Comparison of ENCODE assay signal across 24 cellular contexts in the genomic region with DNA sequence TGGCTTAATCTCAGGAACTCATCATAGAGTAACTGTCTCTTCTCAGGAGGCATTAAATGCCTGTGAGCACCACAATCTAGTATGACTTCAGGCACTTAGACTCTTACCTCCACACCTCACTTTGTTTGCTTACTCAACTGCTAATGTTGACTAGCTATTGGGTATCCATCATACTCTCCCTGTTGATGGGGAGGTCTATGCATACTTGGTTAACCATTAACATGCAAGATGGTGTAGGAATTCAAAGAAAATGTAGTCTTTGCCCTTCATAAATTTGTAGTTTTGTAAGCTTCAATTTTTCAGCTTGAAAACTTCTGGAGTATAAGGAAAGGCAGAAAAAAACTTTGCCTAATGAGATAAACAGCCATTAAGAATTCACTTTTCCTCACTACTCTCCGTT.
DNase-seq lines count a peak whose midpoint lies in the region.
"Had no signal": no experiment of that assay in that cellular context is flagged by ENCODE, and none has a peak within 500 bp of the region (broad histone marks: within the 10 kb centered on the region; RNA-seq: fewer than 3 reads in every experiment).

No MANE protein-coding gene starts in this region.

- no peaks in the 10 kb centered on the region for H3K9me3 Mint-ChIP-seq in activated CD4-positive, alpha-beta T cell treated with anti-CD3 and anti-CD28 coated beads, Interleukin-2, amount 10 ng/mL, durations not matched to agents 24 days and 14 days
- H3K9me3 Mint-ChIP-seq: GM23338; H9; HFFc6; T-helper 1 cell treated with Interleukin-12 subunit alpha and Interleukin-12 subunit beta and Interleukin-4 antibody, amounts not matched to agents 30 μg/mL and 1 μg/mL, for 36 hours had no signal

- intact Hi-C loops in activated CD4-positive, alpha-beta T cell treated with anti-CD3 and anti-CD28 coated beads, Interleukin-2, amount 10 ng/mL, durations not matched to agents 24 days and 14 days (cut with micrococcal nuclease) = no loop called here

- no peaks in the 10 kb centered on the region for H3K36me3 Mint-ChIP-seq in activated CD4-positive, alpha-beta T cell treated with anti-CD3 and anti-CD28 coated beads, Interleukin-2, amount 10 ng/mL, durations not matched to agents 24 days and 14 days (ENCODE audit: low read depth)
- H3K36me3 Mint-ChIP-seq: CD4-positive, alpha-beta memory T cell had no signal

- H3K4me3 Mint-ChIP-seq in activated CD4-positive, alpha-beta T cell treated with anti-CD3 and anti-CD28 coated beads, Interleukin-2, amount 10 ng/mL, durations not matched to agents 24 days and 14 days = no peak overlapping the region
- H3K4me3 Mint-ChIP-seq: CD4-positive, alpha-beta memory T cell; GM23338; H9; HFFc6; T-helper 1 cell treated with Interleukin-12 subunit alpha and Interleukin-12 subunit beta and Interleukin-4 antibody, amounts not matched to agents 30 μg/mL and 1 μg/mL, for 36 hours had no signal

- no peak overlapping the region for H3K27ac Mint-ChIP-seq in activated CD4-positive, alpha-beta T cell treated with anti-CD3 and anti-CD28 coated beads, Interleukin-2, amount 10 ng/mL, durations not matched to agents 24 days and 14 days
- H3K27ac Mint-ChIP-seq: CD4-positive, alpha-beta memory T cell; GM23338; H9; HFFc6; T-helper 1 cell treated with Interleukin-12 subunit alpha and Interleukin-12 subunit beta and Interleukin-4 antibody, amounts not matched to agents 30 μg/mL and 1 μg/mL, for 36 hours had no signal

- H3K27me3 Mint-ChIP-seq in activated CD4-positive, alpha-beta T cell treated with anti-CD3 and anti-CD28 coated beads, Interleukin-2, amount 10 ng/mL, durations not matched to agents 24 days and 14 days = no peaks in the 10 kb centered on the region
- H3K27me3 Mint-ChIP-seq: CD4-positive, alpha-beta memory T cell had no signal

- DNase-seq in NCI-H510A treated with DMSO at 0.1 percent for 48 hours (lab: John Stamatoyannopoulos, UW) (peak; percentile 2), NCI-H510A (lab: John Stamatoyannopoulos, UW) (no peak), DMS53 (lab: John Stamatoyannopoulos, UW) (peak; percentile 88), HuH-7.5 (ENCODE audit: low spot score) (peak; percentile 28), kidney tubule cell (ENCODE audit: low spot score) (peak; percentile 58), superior temporal gyrus (ENCODE audit: extremely low spot score) (no peak)
- DNase-seq in activated CD4-positive, alpha-beta T cell treated with anti-CD3 and anti-CD28 coated beads, Interleukin-2, amount 10 ng/mL, durations not matched to agents 24 days and 14 days = no peak
- no peak for DNase-seq in activated CD4-positive, CD25-positive, alpha-beta regulatory T cell (lab: John Stamatoyannopoulos, UW)
- DNase-seq: AML-193; C1 segment of cervical spinal cord; CD4-positive, alpha-beta memory T cell; H9; HFFc6; Kasumi-1; NCI-H1092 treated with DMSO at 0.1 percent for 48 hours; NCI-H146; NCI-H1930; NCI-H2107; NCI-H446 treated with DMSO at 0.1 percent for 48 hours; NCI-H774; SK-N-SH; SW 1271 had no signal

- no peaks in the 10 kb centered on the region for H3K4me1 Mint-ChIP-seq in activated CD4-positive, alpha-beta T cell treated with anti-CD3 and anti-CD28 coated beads, Interleukin-2, amount 10 ng/mL, durations not matched to agents 24 days and 14 days
- H3K4me1 Mint-ChIP-seq: CD4-positive, alpha-beta memory T cell had no signal

Comparison
In these comparisons a context has a peak if more than half of its experiments do, and no peak if none do; other contexts are left out.
1. DNase-seq: peak in NCI-H510A treated with DMSO at 0.1 percent for 48 hours (single experiment), DMS53 (single experiment), HuH-7.5 (single experiment) and kidney tubule cell (single experiment); none in NCI-H510A (single experiment), superior temporal gyrus (single experiment), activated CD4-positive, alpha-beta T cell treated with anti-CD3 and anti-CD28 coated beads, Interleukin-2, amount 10 ng/mL, durations not matched to agents 24 days and 14 days (single experiment) and activated CD4-positive, CD25-positive, alpha-beta regulatory T cell (0 of 4).